Comparison of ENCODE assay signal across 11 cellular contexts in the genomic region with DNA sequence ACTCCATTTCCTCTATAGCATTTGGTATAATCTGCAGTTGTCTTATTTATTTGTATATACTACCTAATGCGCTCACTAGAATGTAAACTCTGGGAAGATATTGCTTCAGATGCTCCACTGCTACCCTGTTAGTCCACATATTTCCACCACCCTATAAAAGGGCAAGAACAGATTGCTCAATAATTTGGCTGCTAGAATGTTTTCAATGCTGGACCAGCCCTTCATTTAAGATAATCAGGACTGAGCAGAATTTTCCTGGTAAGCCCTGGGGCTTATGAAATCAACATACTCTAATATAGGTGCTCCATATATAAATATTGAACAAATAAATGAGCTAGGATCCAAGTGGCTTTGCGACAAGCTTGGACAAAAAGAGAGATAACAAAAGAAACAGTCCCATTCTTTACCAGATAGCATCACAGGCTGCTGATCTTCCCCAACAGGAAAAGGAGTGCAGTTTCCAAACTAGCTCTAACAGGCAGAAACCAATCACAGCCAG. TPM values are rescaled to one million over a fixed set of nuclear protein-coding genes. Genes with fewer than 3 reads are reported as not detected.
A peak's percentile ranks its signal among the peaks of the same experiment; 100 is the strongest.
DNase-seq lines count a peak whose midpoint lies in the region; ATAC-seq and TF ChIP-seq lines count a peak whose summit lies in the region.
"Had no signal": no experiment of that assay in that cellular context is flagged by ENCODE, and none has a peak within 500 bp of the region (broad histone marks: within the 10 kb centered on the region; RNA-seq: fewer than 3 reads in every experiment).

No MANE protein-coding gene starts in this region.

- H3K9me3 ChIP-seq in mammary epithelial cell (replicated peaks; ENCODE audit: insufficient read depth, low read length) = no peaks in the 10 kb centered on the region
- H3K9me3 ChIP-seq in vagina = no peaks in the 10 kb centered on the region
- H3K9me3 ChIP-seq: thoracic aorta had no signal

- H3K27ac ChIP-seq in mammary epithelial cell (ENCODE audit: insufficient read depth, low read depth, low read length) (no peak overlapping the region), vagina (peak overlapping the region; percentile 74)
- H3K27ac ChIP-seq: thoracic aorta had no signal

- dilution Hi-C loops in mammary epithelial cell (cut with HindIII; ENCODE audit: low sequenced_read_pairs) = loop anchor here (5.0 kb wide), 2 partner anchors 56 to 64 kb away; no protein-coding TSS in a partner anchor

- DNase-seq in MCF 10A (ENCODE audit: unreplicated experiment) = peak; percentile 73
- DNase-seq in mammary epithelial cell = no peak
- DNase-seq in fibroblast of peridontal ligament (ENCODE audit: extremely low read depth) = peak; percentile 62
- no peak for DNase-seq in omental fat pad (ENCODE audit: low spot score)
- DNase-seq in vagina (ENCODE audit: extremely low spot score in 2 of 2) = no peak
- no peak for DNase-seq in chondrocyte (ENCODE audit: low spot score)
- DNase-seq in activated CD4-positive, alpha-beta T cell treated with anti-CD3 and anti-CD28 coated beads for 36 hours = no peak
- DNase-seq in cerebellar nuclear complex (lab: John Stamatoyannopoulos, UW) = no peak
- DNase-seq: activated CD4-positive, alpha-beta T cell treated with anti-CD3 and anti-CD28 coated beads for 48 hours; activated T-cell treated with anti-CD3 and anti-CD28 coated beads, Interleukin-2, amount 50 U/mL, for 72 hours had no signal

- H3K4me1 ChIP-seq in mammary epithelial cell (ENCODE audit: insufficient read depth, low read length) (peaks cover 73% of the 10 kb centered on the region), vagina (peaks cover 80% of the 10 kb centered on the region)

- in situ Hi-C loops in mammary epithelial cell (cut with MboI; ENCODE audit: low sequenced_read_pairs in 2 of 2) = no loop called here

- H3K4me1 Mint-ChIP-seq in MCF 10A (ENCODE audit: insufficient read depth, unreplicated experiment) = peaks cover 70% of the 10 kb centered on the region
- H3K4me1 Mint-ChIP-seq in chondrocyte (ENCODE audit: low read depth) = peaks cover 57% of the 10 kb centered on the region
- H3K4me1 Mint-ChIP-seq in activated CD4-positive, alpha-beta T cell treated with anti-CD3 and anti-CD28 coated beads for 36 hours = no peaks in the 10 kb centered on the region

- CTCF ChIA-PET in MCF 10A (lab: Yijun Ruan, JAX) = interaction anchor here (0.7 to 6.8 kb wide), 7 partner anchors 10 to 145 kb away, joined by 3 to 57 read pairs (median 4); no protein-coding TSS in a partner anchor
- CTCF ChIA-PET in mammary epithelial cell (lab: Charles Lee; ENCODE audit: low non-redundant PET) = no interaction called here
- CTCF ChIA-PET in activated CD4-positive, alpha-beta T cell treated with anti-CD3 and anti-CD28 coated beads for 36 hours (lab: Charles Lee) = interaction anchor here (1.4 to 1.9 kb wide), 3 partner anchors 9 to 141 kb away, joined by 4 to 5 read pairs (median 4); a partner anchor contains a TSS

- H3K36me3 Mint-ChIP-seq in MCF 10A (ENCODE audit: insufficient read depth, unreplicated experiment) (peaks cover 71% of the 10 kb centered on the region), chondrocyte (ENCODE audit: low read depth) (peaks cover 3% of the 10 kb centered on the region)
- H3K36me3 Mint-ChIP-seq in activated CD4-positive, alpha-beta T cell treated with anti-CD3 and anti-CD28 coated beads for 36 hours (ENCODE audit: low read depth) = no peaks in the 10 kb centered on the region

- BruUV-seq in MCF 10A (replicated peaks; lab: Mats Ljungman, UMichigan) (no TSS peak), mammary epithelial cell (replicated peaks; lab: Mats Ljungman, UMichigan) (no TSS peak)

- H3K9me3 Mint-ChIP-seq in MCF 10A (ENCODE audit: unreplicated experiment) (no peaks in the 10 kb centered on the region), chondrocyte (ENCODE audit: low read depth) (no peaks in the 10 kb centered on the region)
- no peaks in the 10 kb centered on the region for H3K9me3 Mint-ChIP-seq in activated CD4-positive, alpha-beta T cell treated with anti-CD3 and anti-CD28 coated beads for 36 hours (ENCODE audit: low read depth)
- H3K9me3 Mint-ChIP-seq: activated T-cell treated with anti-CD3 and anti-CD28 coated beads, Interleukin-2, amount 50 U/mL, for 72 hours had no signal

- 82% methylated on average over 2 of the region's 2 CpGs for WGBS in mammary epithelial cell (ENCODE audit: low coverage, missing lambda C conversion rate)

- no peaks in the 10 kb centered on the region for H3K27me3 Mint-ChIP-seq in MCF 10A (ENCODE audit: insufficient read depth, unreplicated experiment)
- no peaks in the 10 kb centered on the region for H3K27me3 Mint-ChIP-seq in chondrocyte (ENCODE audit: low read depth)
- peaks cover 5% of the 10 kb centered on the region for H3K27me3 Mint-ChIP-seq in activated CD4-positive, alpha-beta T cell treated with anti-CD3 and anti-CD28 coated beads for 36 hours

- peaks cover 31% of the 10 kb centered on the region for H4K20me1 ChIP-seq in mammary epithelial cell (ENCODE audit: insufficient read depth, low read length)

- intact Hi-C loops in MCF 10A (cut with micrococcal nuclease) (no loop called here), mammary epithelial cell (cut with micrococcal nuclease) (no loop called here), vagina (cut with DNase I) (no loop called here)
- intact Hi-C loops in activated CD4-positive, alpha-beta T cell treated with anti-CD3 and anti-CD28 coated beads for 36 hours (cut with DNase I, micrococcal nuclease) = no loop called here

- H3K79me2 ChIP-seq in mammary epithelial cell (ENCODE audit: insufficient read depth, low read length) = peaks cover 98% of the 10 kb centered on the region

- TF ChIP-seq CTCF in MCF 10A (IDR thresholded peaks at IDR 0.05; ENCODE audit: unreplicated experiment) (no peak), mammary epithelial cell (conservative IDR thresholded peaks at IDR 0.05 in 1 of 2, IDR thresholded peaks at IDR 0.05 in 1 of 2; ENCODE audit: extremely low read depth in 1 of 2, insufficient read depth in 1 of 2, low read depth in 1 of 2, low read length in 2 of 2) (no peak), omental fat pad (IDR thresholded peaks at IDR 0.05) (no peak), vagina (IDR thresholded peaks at IDR 0.05) (no peak), chondrocyte (IDR thresholded peaks at IDR 0.05) (no peak)

- no peak overlapping the region for H3K9ac ChIP-seq in mammary epithelial cell (ENCODE audit: insufficient read depth, low read length)

- H3K4me2 ChIP-seq in mammary epithelial cell (ENCODE audit: insufficient read depth, low read depth, low read length) = no peak overlapping the region

- H3K4me3 ChIP-seq in mammary epithelial cell (replicated peaks in 1 of 3; ENCODE audit: insufficient read depth in 1 of 3, low read depth in 2 of 3, low read length in 3 of 3) (no peak overlapping the region), vagina (no peak overlapping the region)
- H3K4me3 ChIP-seq: thoracic aorta had no signal

- POLR2A ChIA-PET in MCF 10A (lab: Yijun Ruan, JAX) = interaction anchor here (0.7 to 10.9 kb wide), 20 partner anchors 8 to 348 kb away, joined by 3 to 116 read pairs (median 5); a partner anchor contains a TSS
- POLR2A ChIA-PET in activated CD4-positive, alpha-beta T cell treated with anti-CD3 and anti-CD28 coated beads for 36 hours (lab: Charles Lee) = no interaction called here

- peak; percentile 34 for ATAC-seq in omental fat pad (ENCODE audit: low FRiP score)
- ATAC-seq in activated CD4-positive, alpha-beta T cell treated with anti-CD3 and anti-CD28 coated beads for 36 hours = no peak
- ATAC-seq: activated T-cell treated with anti-CD3 and anti-CD28 coated beads, Interleukin-2, amount 50 U/mL, for 72 hours had no signal

- H3K36me3 ChIP-seq in mammary epithelial cell (ENCODE audit: insufficient read depth, low read length) = peaks cover 60% of the 10 kb centered on the region
- H3K36me3 ChIP-seq in vagina = no peaks in the 10 kb centered on the region
- H3K36me3 ChIP-seq: thoracic aorta had no signal

- H3K27me3 ChIP-seq in mammary epithelial cell (ENCODE audit: insufficient read depth, low read length) (no peaks in the 10 kb centered on the region), vagina (no peaks in the 10 kb centered on the region)

- H3K27ac Mint-ChIP-seq in MCF 10A (ENCODE audit: low read depth, unreplicated experiment) (peak overlapping the region; percentile 49), chondrocyte (ENCODE audit: unreplicated experiment) (no peak overlapping the region)
- no peak overlapping the region for H3K27ac Mint-ChIP-seq in activated CD4-positive, alpha-beta T cell treated with anti-CD3 and anti-CD28 coated beads for 36 hours
- H3K27ac Mint-ChIP-seq: activated T-cell treated with anti-CD3 and anti-CD28 coated beads, Interleukin-2, amount 50 U/mL, for 72 hours had no signal

- H2AFZ ChIP-seq in mammary epithelial cell (ENCODE audit: low read depth, low read length) = no peak overlapping the region

- no peak for TF ChIP-seq POLR2A in vagina (IDR thresholded peaks at IDR 0.05)

- peak overlapping the region; percentile 42 for H3K4me3 Mint-ChIP-seq in MCF 10A (ENCODE audit: unreplicated experiment)
- no peak overlapping the region for H3K4me3 Mint-ChIP-seq in chondrocyte (ENCODE audit: unreplicated experiment)
- H3K4me3 Mint-ChIP-seq in activated CD4-positive, alpha-beta T cell treated with anti-CD3 and anti-CD28 coated beads for 36 hours = no peak overlapping the region
- H3K4me3 Mint-ChIP-seq: activated T-cell treated with anti-CD3 and anti-CD28 coated beads, Interleukin-2, amount 50 U/mL, for 72 hours had no signal

RNA-seq across cellular contexts. Expression of a gene that starts 8.4 kb away (rescaled TPM):
- total RNA-seq in MCF 10A (2022) (83.6 and 130 TPM in 2 replicates), mammary epithelial cell (100 to 1,000 TPM in 1 of 2 donors, 10 to 100 TPM in 1; 93.0 to 171 TPM), omental fat pad (10 to 100 TPM; 43.7 to 73.5 (median 45.8) TPM), vagina (22.8 TPM), chondrocyte (12.1 to 20.6 TPM (median 18.5 TPM) in 3 replicates)
- polyA plus RNA-seq in mammary epithelial cell = 123 TPM
- polyA minus RNA-seq in mammary epithelial cell = 185 TPM
- under 1 TPM; 0.46 to 0.54 TPM for total RNA-seq in activated CD4-positive, alpha-beta T cell treated with anti-CD3 and anti-CD28 coated beads for 36 hours

Comparison
In these comparisons a context has a peak if more than half of its experiments do, and no peak if none do; other contexts are left out.
1. DNase-seq: peak in MCF 10A (single experiment) and fibroblast of peridontal ligament (single experiment); none in mammary epithelial cell (single experiment), omental fat pad (single experiment), vagina (0 of 2), chondrocyte (single experiment), activated CD4-positive, alpha-beta T cell treated with anti-CD3 and anti-CD28 coated beads for 36 hours (single experiment) and cerebellar nuclear complex (0 of 2).